ENCODE assay signal across 13 cellular contexts in genomic region chr9:112831281-112831851, GRCh38. TPM values are rescaled to one million over a fixed set of nuclear protein-coding genes. Genes with fewer than 3 reads are reported as not detected.
DNase-seq lines count a peak whose midpoint lies in the region; FAIRE-seq and TF ChIP-seq lines count a peak whose summit lies in the region.
"Had no signal": no experiment of that assay in that cellular context is flagged by ENCODE, and none has a peak within 500 bp of the region (broad histone marks: within the 10 kb centered on the region; RNA-seq: fewer than 3 reads in every experiment).

No MANE protein-coding gene starts in this region.

- TF ChIP-seq POLR2A in H54 (IDR thresholded peaks at IDR 0.05; ENCODE audit: low read depth, low read length), result no peak

- FAIRE-seq in H54 (lab: Jason Lieb, UNC), result no peak
- FAIRE-seq: GM12878 had no signal

- DNase-seq in AML-193 (lab: John Stamatoyannopoulos, UW) (peak; percentile 10 to 16), NCI-H187 treated with DMSO at 0.1 percent for 48 hours (lab: John Stamatoyannopoulos, UW) (peak; percentile 41), cerebellum (ENCODE audit: low spot score) (peak; percentile 60), medulla oblongata (ENCODE audit: extremely low spot score) (peak; percentile 58), NCI-H524 treated with DMSO at 0.1 percent for 48 hours (lab: John Stamatoyannopoulos, UW) (no peak), NCI-H748 (lab: John Stamatoyannopoulos, UW; ENCODE audit: unreplicated experiment) (no peak), T-helper 2 cell (no peak), H54 (ENCODE audit: insufficient read length, low spot score) (no peak)
- DNase-seq: activated B cell treated with CpG ODN at 0.5 μM for 24 hours; activated naive CD4-positive, alpha-beta T cell treated with Interleukin-2 at 50 U/mL for 16 hours; KG1; ovary had no signal

RNA-seq across cellular contexts. Expression of gene SLC46A2, which starts 59.3 kb away (rescaled TPM):
- total RNA-seq in cerebellum, result 0.73 TPM
- total RNA-seq: activated B cell treated with CpG ODN at 0.5 μM for 24 hours, GM12878 had no signal

Comparison
In these comparisons a context has a peak if more than half of its experiments do, and no peak if none do; other contexts are left out.
1. DNase-seq: peak in AML-193 (2 of 2), NCI-H187 treated with DMSO at 0.1 percent for 48 hours (single experiment), cerebellum (single experiment) and medulla oblongata (single experiment); none in NCI-H524 treated with DMSO at 0.1 percent for 48 hours (single experiment), NCI-H748 (single experiment), T-helper 2 cell (0 of 5) and H54 (single experiment).